In genomic region chr15:96219681-96220080, GRCh38 we compare ENCODE assay signal across 25 cellular contexts.
"Had no signal": no experiment of that assay in that cellular context is flagged by ENCODE, and none has a peak within 500 bp of the region (broad histone marks: within the 10 kb centered on the region; RNA-seq: fewer than 3 reads in every experiment).

No MANE protein-coding gene starts in this region.

- DNase-seq: cortex of kidney; effector CD8-positive, alpha-beta T cell; effector memory CD8-positive, alpha-beta T cell; endodermal cell; erythroblast; esophagus squamous epithelium; foreskin melanocyte; gastrocnemius medialis; glutamatergic neuron; head of caudate nucleus; heart right ventricle; hippocampal formation; left cardiac atrium; left lung; left ventricle myocardium superior; lower lobe of right lung; mesenchymal stem cell; mucosa of descending colon; naive B cell; naive thymus-derived CD8-positive, alpha-beta T cell had no signal

- FAIRE-seq: endometrium, islet of Langerhans, keratinocyte had no signal

- ATAC-seq: effector memory CD8-positive, alpha-beta T cell; esophagus mucosa; gastrocnemius medialis; heart right ventricle; left cardiac atrium; left lung; left ventricle myocardium superior; lower lobe of right lung; mucosa of descending colon; naive thymus-derived CD8-positive, alpha-beta T cell had no signal

- H3K36me3 ChIP-seq: esophagus squamous epithelium, gastrocnemius medialis, heart right ventricle, left lung, lower lobe of right lung had no signal

- H3K27ac ChIP-seq: epithelial cell of prostate, esophagus squamous epithelium, gastrocnemius medialis, heart right ventricle, left lung, lower lobe of right lung had no signal

- H3K4me3 ChIP-seq: esophagus squamous epithelium, gastrocnemius medialis, heart right ventricle, left lung, lower lobe of right lung, mucosa of descending colon had no signal

- H3K27me3 ChIP-seq: gastrocnemius medialis, heart right ventricle, left lung had no signal

- H3K4me1 ChIP-seq: gastrocnemius medialis, heart right ventricle, left lung, lower lobe of right lung had no signal

- H3K9me3 ChIP-seq: esophagus squamous epithelium, gastrocnemius medialis, heart right ventricle, left lung, lower lobe of right lung, mucosa of descending colon had no signal
